In genomic region chr17:41453069-41453468, GRCh38 we compare ENCODE assay signal across 12 cellular contexts. TPM values are rescaled to one million over a fixed set of nuclear protein-coding genes. Genes with fewer than 3 reads are reported as not detected.
"Had no signal": no experiment of that assay in that cellular context is flagged by ENCODE, and none has a peak within 500 bp of the region (broad histone marks: within the 10 kb centered on the region; RNA-seq: fewer than 3 reads in every experiment).

No MANE protein-coding gene starts in this region.

- FAIRE-seq: H1, H54 had no signal

- H3K4me1 ChIP-seq: HAP-1 had no signal

- H3K4me3 Mint-ChIP-seq: GM23338, H9, HFFc6 had no signal

- H3K27ac Mint-ChIP-seq: GM23338, HFFc6 had no signal

- H3K9ac ChIP-seq: GM23248 had no signal

- ATAC-seq: GM23338, HCT116 had no signal

- H3K4me2 ChIP-seq: GM23338 had no signal

- H2AFZ ChIP-seq: GM23248, GM23338 had no signal

- DNase-seq: GM23248, GOT3, H7, H9, HCEC 1CT, HFFc6 had no signal

- H3K4me3 ChIP-seq: GM23248, GM23338, HAP-1 had no signal

- H3K36me3 ChIP-seq: HAP-1 had no signal

- H3K4me1 Mint-ChIP-seq: GM23338, H9 had no signal

- H3K27ac ChIP-seq: GM23248 had no signal

- H3K9me3 ChIP-seq: HAP-1 had no signal

RNA-seq across cellular contexts. Expression of gene KRT38, which starts 12.3 kb away (rescaled TPM):
- total RNA-seq: GM23248, GM23338, H1, H4, H7, H9 had no signal
- polyA plus RNA-seq: GM23248, GM23338, H1 had no signal

RNA-seq across cellular contexts. Expression of gene KRT32, which starts 14.1 kb away (rescaled TPM):
- total RNA-seq: GM23248, GM23338, H1, H4, H7, H9 had no signal
- polyA plus RNA-seq: GM23248, GM23338, H1 had no signal

RNA-seq across cellular contexts. Expression of gene KRT35, which starts 27.9 kb away (rescaled TPM):
- total RNA-seq: GM23248, GM23338, H1, H4, H7, H9, HFFc6 had no signal
- polyA plus RNA-seq: GM23248, GM23338, H1 had no signal

RNA-seq across cellular contexts. Expression of gene KRT37, which starts 28.7 kb away (rescaled TPM):
- total RNA-seq: GM23248, GM23338, H1, H4, H7, H9, HFFc6 had no signal
- polyA plus RNA-seq: GM23248, GM23338, H1 had no signal

RNA-seq across cellular contexts. Expression of gene KRT36, which starts 36.6 kb away (rescaled TPM):
- total RNA-seq: GM23248, GM23338, H1, H4, H7, H9, HFFc6 had no signal
- polyA plus RNA-seq: GM23248, GM23338, H1 had no signal
